In the genomic region with DNA sequence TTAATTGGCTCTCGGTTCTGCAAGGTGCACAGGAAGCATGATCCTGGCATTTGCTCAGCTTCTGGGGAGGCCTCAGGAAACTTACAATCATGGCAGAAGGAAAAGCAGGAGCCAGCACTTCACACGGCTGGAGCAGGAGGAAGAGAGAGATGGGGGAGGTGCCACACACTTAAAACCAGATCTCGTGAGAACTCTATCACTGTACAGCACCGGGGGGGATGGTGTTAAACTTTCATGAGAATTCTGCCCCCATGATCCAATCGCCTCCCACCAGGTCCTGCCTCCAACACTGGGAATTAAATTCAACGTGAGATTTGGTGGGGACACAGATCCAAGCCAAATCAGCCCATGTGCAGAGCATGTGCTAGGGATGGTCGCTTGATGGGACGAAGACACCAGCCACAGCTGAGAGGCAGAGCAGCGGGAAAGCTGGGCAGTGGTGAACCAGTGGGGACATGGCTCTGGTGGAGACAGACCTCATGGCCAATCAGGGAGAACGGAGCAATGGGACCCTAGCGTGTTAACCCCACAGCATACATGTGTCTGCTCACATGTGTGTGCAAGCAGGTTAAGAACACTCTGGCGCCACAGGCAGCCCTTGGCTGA, we compare ENCODE assay signal across 16 cellular contexts.
"Had no signal": no experiment of that assay in that cellular context is flagged by ENCODE, and none has a peak within 500 bp of the region (broad histone marks: within the 10 kb centered on the region; RNA-seq: fewer than 3 reads in every experiment).

No MANE protein-coding gene starts in this region.

- H3K27me3 Mint-ChIP-seq: activated CD4-positive, alpha-beta memory T cell treated with anti-CD3 and anti-CD28 coated beads for 36 hours; activated CD4-positive, alpha-beta T cell treated with anti-CD3 and anti-CD28 coated beads for 36 hours; activated naive CD8-positive, alpha-beta T cell; stimulated activated memory B cell treated with anti-CD40 and anti-IgM and Interleukin-4, amounts not matched to agents 10 μg/mL and 1 μg/mL and 100 μg/mL, for 72 hours had no signal

- FAIRE-seq: endothelial cell of umbilical vein had no signal

- DNase-seq: activated CD4-positive, alpha-beta memory T cell treated with anti-CD3 and anti-CD28 coated beads for 36 hours; activated CD4-positive, alpha-beta T cell treated with anti-CD3 and anti-CD28 coated beads for 36 hours; activated effector memory CD4-positive, alpha-beta T cell treated with anti-CD3 and anti-CD28 coated beads, Interleukin-2, amount 50 U/mL, for 16 hours; activated T-cell treated with anti-CD3 and anti-CD28 coated beads, Interleukin-2, amount 50 U/mL, for 4 hours; amniotic stem cell; central memory CD4-positive, alpha-beta T cell; effector CD4-positive, alpha-beta T cell; esophagus squamous epithelium; sigmoid colon; thyroid gland; uterus had no signal

- ATAC-seq: activated CD4-positive, alpha-beta T cell treated with anti-CD3 and anti-CD28 coated beads for 36 hours; activated T-cell treated with anti-CD3 and anti-CD28 coated beads, Interleukin-2, amount 50 U/mL, for 4 hours; stimulated activated memory B cell treated with anti-CD40 and anti-IgM and Interleukin-4, amounts not matched to agents 10 μg/mL and 1 μg/mL and 100 μg/mL, for 72 hours had no signal

- H3K9me3 ChIP-seq: esophagus squamous epithelium, sigmoid colon, thyroid gland, uterus had no signal

- H3K4me3 Mint-ChIP-seq: activated CD4-positive, alpha-beta memory T cell treated with anti-CD3 and anti-CD28 coated beads for 36 hours; activated CD4-positive, alpha-beta T cell treated with anti-CD3 and anti-CD28 coated beads for 36 hours; activated naive CD8-positive, alpha-beta T cell; activated T-cell treated with anti-CD3 and anti-CD28 coated beads, Interleukin-2, amount 50 U/mL, for 4 hours; stimulated activated memory B cell treated with anti-CD40 and anti-IgM and Interleukin-4, amounts not matched to agents 10 μg/mL and 1 μg/mL and 100 μg/mL, for 72 hours; T-helper 1 cell treated with Interleukin-12 subunit alpha and Interleukin-12 subunit beta and Interleukin-4 antibody, amounts not matched to agents 30 μg/mL and 1 μg/mL, for 36 hours had no signal

- H3K4me3 ChIP-seq: coronary artery, esophagus squamous epithelium, sigmoid colon, thyroid gland, uterus had no signal

- H3K9me3 Mint-ChIP-seq: activated CD4-positive, alpha-beta memory T cell treated with anti-CD3 and anti-CD28 coated beads for 36 hours; activated T-cell treated with anti-CD3 and anti-CD28 coated beads, Interleukin-2, amount 50 U/mL, for 4 hours; stimulated activated memory B cell treated with anti-CD40 and anti-IgM and Interleukin-4, amounts not matched to agents 10 μg/mL and 1 μg/mL and 100 μg/mL, for 72 hours; T-helper 1 cell treated with Interleukin-12 subunit alpha and Interleukin-12 subunit beta and Interleukin-4 antibody, amounts not matched to agents 30 μg/mL and 1 μg/mL, for 36 hours had no signal

- H3K36me3 ChIP-seq: uterus had no signal

- H3K27me3 ChIP-seq: esophagus squamous epithelium, sigmoid colon, thyroid gland, uterus had no signal

- H3K4me1 ChIP-seq: uterus had no signal

- H3K27ac ChIP-seq: coronary artery, esophagus squamous epithelium, sigmoid colon, thyroid gland, uterus had no signal

- H3K27ac Mint-ChIP-seq: activated CD4-positive, alpha-beta memory T cell treated with anti-CD3 and anti-CD28 coated beads for 36 hours; activated CD4-positive, alpha-beta T cell treated with anti-CD3 and anti-CD28 coated beads for 36 hours; activated naive CD8-positive, alpha-beta T cell; stimulated activated memory B cell treated with anti-CD40 and anti-IgM and Interleukin-4, amounts not matched to agents 10 μg/mL and 1 μg/mL and 100 μg/mL, for 72 hours; T-helper 1 cell treated with Interleukin-12 subunit alpha and Interleukin-12 subunit beta and Interleukin-4 antibody, amounts not matched to agents 30 μg/mL and 1 μg/mL, for 36 hours had no signal

- H3K36me3 Mint-ChIP-seq: activated CD4-positive, alpha-beta memory T cell treated with anti-CD3 and anti-CD28 coated beads for 36 hours; activated naive CD8-positive, alpha-beta T cell had no signal
